19 cellular contexts compared by ENCODE assay signal in the genomic region with DNA sequence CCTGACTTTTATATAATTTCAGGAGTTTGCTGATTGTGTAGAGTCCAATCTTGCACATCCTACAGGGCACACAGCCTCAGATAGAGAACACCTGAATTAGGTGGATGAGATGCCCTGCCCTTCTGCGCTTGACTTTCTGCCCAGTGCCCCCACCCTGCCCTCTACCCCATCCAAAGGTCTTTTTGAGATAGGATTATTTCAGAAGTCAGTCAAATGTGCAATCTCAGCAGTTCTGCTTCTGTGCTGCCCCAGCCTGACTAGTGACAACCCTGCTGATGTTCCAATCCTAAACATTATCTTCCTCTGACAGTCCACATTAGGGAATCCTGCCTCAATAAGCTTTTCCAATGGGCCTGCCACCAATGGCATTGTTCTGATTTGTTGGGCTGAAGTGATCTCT.
DNase-seq lines count a peak whose midpoint lies in the region; ATAC-seq, FAIRE-seq and TF ChIP-seq lines count a peak whose summit lies in the region.
"Had no signal": no experiment of that assay in that cellular context is flagged by ENCODE, and none has a peak within 500 bp of the region (broad histone marks: within the 10 kb centered on the region; RNA-seq: fewer than 3 reads in every experiment).

No MANE protein-coding gene starts in this region.

- H3K9ac ChIP-seq in IMR-90 (ENCODE audit: low read depth, low read length) (no peak overlapping the region), K562 (ENCODE audit: insufficient read depth in 1 of 2, low read depth in 2 of 2, low read length in 2 of 2) (no peak overlapping the region), neuronal stem cell (ENCODE audit: low read depth, low read length, poor library complexity) (no peak overlapping the region)
- H3K9ac ChIP-seq: BLaER1 had no signal

- TF ChIP-seq CTCF in IMR-90 (conservative IDR thresholded peaks at IDR 0.05; ENCODE audit: low read depth, low read length) (no peak), K562 (IDR thresholded peaks at IDR 0.05 in 2 of 3, conservative IDR thresholded peaks at IDR 0.05 in 1 of 3; ENCODE audit: insufficient read depth in 2 of 3, low read depth in 1 of 3, low read length in 3 of 3) (no peak), mucosa of descending colon (IDR thresholded peaks at IDR 0.05) (no peak)

- H3K4me3 ChIP-seq in IMR-90 (ENCODE audit: insufficient read depth, low read depth, low read length) (no peak overlapping the region), K562 (no peak overlapping the region), neuronal stem cell (ENCODE audit: low read length in 2 of 2) (no peak overlapping the region), mucosa of descending colon (no peak overlapping the region)
- H3K4me3 ChIP-seq: BLaER1, GM23338 had no signal

- H3K9me3 ChIP-seq in IMR-90 (ENCODE audit: control insufficient read depth, insufficient read depth, low read length) (no peaks in the 10 kb centered on the region), K562 (replicated peaks; ENCODE audit: control insufficient read depth, insufficient read depth, low read depth, low read length) (no peaks in the 10 kb centered on the region), neuronal stem cell (replicated peaks in 1 of 2; ENCODE audit: control insufficient read depth in 2 of 2, insufficient read depth in 1 of 2, low read depth in 1 of 2, low read length in 2 of 2) (no peaks in the 10 kb centered on the region), mucosa of descending colon (no peaks in the 10 kb centered on the region)
- H3K9me3 ChIP-seq: BLaER1, Caco-2 had no signal

- FAIRE-seq in K562 (lab: Jason Lieb, UNC): no peak
- FAIRE-seq: G401.6, GM12892, GM19239 had no signal

- H4K20me1 ChIP-seq in IMR-90 (ENCODE audit: insufficient read depth, low read length) (no peaks in the 10 kb centered on the region), K562 (replicated peaks; ENCODE audit: control insufficient read depth, insufficient read depth, low read length) (no peaks in the 10 kb centered on the region)
- H4K20me1 ChIP-seq: BLaER1 had no signal

- H3K27me3 ChIP-seq in IMR-90 (ENCODE audit: control insufficient read depth, insufficient read depth, low read length) (no peaks in the 10 kb centered on the region), K562 (ENCODE audit: control insufficient read depth in 2 of 2, insufficient read depth in 2 of 2, low read length in 2 of 2) (peaks cover 0 to 8% of the 10 kb centered on the region in 2 experiments; a peak in 1 of 5 replicates), neuronal stem cell (ENCODE audit: control insufficient read depth in 3 of 3, insufficient read depth in 3 of 3, low read depth in 1 of 3, low read length in 3 of 3) (no peaks in the 10 kb centered on the region)
- H3K27me3 ChIP-seq: BLaER1 had no signal

- CTCF ChIA-PET in IMR-90 (lab: Yijun Ruan, JAX): interaction anchor here (0.6 kb wide), 1 partner anchor 433 kb away, joined by 5 read pairs; no protein-coding TSS in a partner anchor
- CTCF ChIA-PET in K562 (lab: Yijun Ruan, JAX; ENCODE audit: low intra/inter-chr PET ratio): no interaction called here

- H4K91ac ChIP-seq in IMR-90 (ENCODE audit: insufficient read depth, low read depth, low read length) (no peak overlapping the region), neuronal stem cell (ENCODE audit: low read depth, low read length, poor library complexity) (no peak overlapping the region)

- no peak for DNase-seq in IMR-90
- DNase-seq in K562 (ENCODE audit: extremely low read depth in 1 of 4, low spot score in 3 of 4): no peak
- DNase-seq in neuronal stem cell (ENCODE audit: low spot score): no peak
- no peak for DNase-seq in mucosa of descending colon
- no peak for DNase-seq in HuH-7 (ENCODE audit: low spot score)
- DNase-seq: Caco-2; CD4-positive, CD25-positive, alpha-beta regulatory T cell; CD8-positive, alpha-beta T cell; DMS153; DND-41; H9 had no signal

- POLR2A ChIA-PET in IMR-90 (lab: Charles Lee; ENCODE audit: unreplicated experiment): no interaction called here
- POLR2A ChIA-PET in K562 (lab: Yijun Ruan, JAX): no interaction called here

- in situ Hi-C loops in IMR-90 (cut with MboI; ENCODE audit: low sequenced_read_pairs) (no loop called here), K562 (cut with MboI) (no loop called here)

- H4K8ac ChIP-seq in IMR-90 (ENCODE audit: low read depth in 2 of 2, low read length in 2 of 2) (no peak overlapping the region), neuronal stem cell (ENCODE audit: low read depth, low read length) (no peak overlapping the region)

- no CpG with 5 or more reads among the region's 1 CpG for WGBS in IMR-90 (ENCODE audit: extremely low coverage in 2 of 2, insufficient read length in 1 of 2), 2 experiments
- WGBS in K562 (ENCODE audit: insufficient coverage, low coverage, missing lambda C conversion rate): 0% methylated on average over 1 of the region's 1 CpG
- no CpG with 5 or more reads among the region's 1 CpG for WGBS in neuronal stem cell (ENCODE audit: extremely low coverage in 2 of 2, insufficient read length in 2 of 2, insufficient replicate concordance in 1 of 2), 2 donors

- no peak overlapping the region for H2BK12ac ChIP-seq in neuronal stem cell (ENCODE audit: low read length)

- H2AK9ac ChIP-seq in IMR-90 (replicated peaks; ENCODE audit: low read depth, low read length, poor library complexity): no peak overlapping the region

- intact Hi-C loops in IMR-90 (cut with micrococcal nuclease) (no loop called here), K562 (cut with micrococcal nuclease) (no loop called here), mucosa of descending colon (cut with DNase I, micrococcal nuclease) (no loop called here)

- H3K56ac ChIP-seq in IMR-90 (ENCODE audit: extremely low read depth, insufficient read depth, low read length): no peak overlapping the region

- H3K79me1 ChIP-seq in IMR-90 (ENCODE audit: low read depth in 1 of 2, low read length in 2 of 2) (no peaks in the 10 kb centered on the region), neuronal stem cell (ENCODE audit: low read depth, low read length) (no peaks in the 10 kb centered on the region)

- no peak overlapping the region for H4K5ac ChIP-seq in IMR-90 (ENCODE audit: low read depth, low read length)

- no peak for TF ChIP-seq RAD21 in IMR-90 (IDR thresholded peaks at IDR 0.05; ENCODE audit: low read length)
- TF ChIP-seq RAD21 in K562 (CRISPR knock-in tag; conservative IDR thresholded peaks at IDR 0.05 in 1 of 2, IDR thresholded peaks at IDR 0.05 in 1 of 2): no peak

- H3K4me1 ChIP-seq in IMR-90 (ENCODE audit: control insufficient read depth, insufficient read depth, low read length) (no peaks in the 10 kb centered on the region), K562 (replicated peaks in 1 of 2; ENCODE audit: control insufficient read depth in 2 of 2, insufficient read depth in 2 of 2, low read length in 2 of 2) (no peaks in the 10 kb centered on the region), neuronal stem cell (ENCODE audit: control insufficient read depth in 2 of 2, insufficient read depth in 1 of 2, low read depth in 1 of 2, low read length in 2 of 2) (peaks cover 0 to 4% of the 10 kb centered on the region in 2 donors), mucosa of descending colon (ENCODE audit: low read depth) (no peaks in the 10 kb centered on the region)
- H3K4me1 ChIP-seq: BLaER1, Caco-2 had no signal

- no peaks in the 10 kb centered on the region for H3K79me2 ChIP-seq in K562 (ENCODE audit: control insufficient read depth, insufficient read depth, low read length)

- H3K18ac ChIP-seq in IMR-90 (ENCODE audit: low read depth, low read length) (no peak overlapping the region), neuronal stem cell (ENCODE audit: low read length) (no peak overlapping the region)

- no peak overlapping the region for H3K4me2 ChIP-seq in IMR-90 (ENCODE audit: low read depth, low read length)
- H3K4me2 ChIP-seq in K562 (ENCODE audit: insufficient read depth, low read length): no peak overlapping the region
- no peak overlapping the region for H3K4me2 ChIP-seq in neuronal stem cell (ENCODE audit: insufficient read depth, low read length, poor library complexity, severe bottlenecking)
- H3K4me2 ChIP-seq: BLaER1, GM23338 had no signal

- dilution Hi-C loops in IMR-90 (cut with HindIII; ENCODE audit: low sequenced_read_pairs, unreplicated experiment): no loop called here

- H3K14ac ChIP-seq in IMR-90 (replicated peaks; ENCODE audit: low read depth, low read length) (no peak overlapping the region), neuronal stem cell (ENCODE audit: low read length) (no peak overlapping the region)

- H2BK20ac ChIP-seq in IMR-90 (ENCODE audit: low read depth, low read length): no peak overlapping the region

- H3K23ac ChIP-seq in IMR-90 (ENCODE audit: low read depth, low read length) (no peak overlapping the region), neuronal stem cell (ENCODE audit: low read depth, low read length, poor library complexity) (no peak overlapping the region)

- no peak overlapping the region for H3K27ac ChIP-seq in IMR-90 (ENCODE audit: insufficient read depth, low read length)
- H3K27ac ChIP-seq in K562 (ENCODE audit: extremely low read depth, low read depth, low read length): no peak overlapping the region
- no peak overlapping the region for H3K27ac ChIP-seq in neuronal stem cell (replicated peaks; ENCODE audit: low read length)
- H3K27ac ChIP-seq: BLaER1, C4-2B had no signal

- no TSS peak for BruUV-seq in IMR-90 (replicated peaks; lab: Mats Ljungman, UMichigan)
- BruUV-seq in K562 (replicated peaks; lab: Mats Ljungman, UMichigan): no TSS peak

- H2BK5ac ChIP-seq in IMR-90 (ENCODE audit: low read depth, low read length, poor library complexity, severe bottlenecking) (no peak overlapping the region), neuronal stem cell (ENCODE audit: low read length) (no peak overlapping the region)

- ATAC-seq in IMR-90 (ENCODE audit: low read depth) (no peak), K562 (no peak), mucosa of descending colon (no peak), GM19023 (IDR thresholded peaks at IDR 0.05; ENCODE audit: unreplicated experiment) (no peak)
- ATAC-seq: CD8-positive, alpha-beta T cell; GM23338; HCT116 had no signal

- no peaks in the 10 kb centered on the region for H3K36me3 ChIP-seq in IMR-90 (ENCODE audit: control insufficient read depth, insufficient read depth, low read length)
- no peaks in the 10 kb centered on the region for H3K36me3 ChIP-seq in K562 (ENCODE audit: control insufficient read depth, insufficient read depth, low read length)
- no peaks in the 10 kb centered on the region for H3K36me3 ChIP-seq in neuronal stem cell (replicated peaks in 1 of 2; ENCODE audit: control insufficient read depth in 2 of 2, insufficient read depth in 2 of 2, low read length in 2 of 2)
- no peaks in the 10 kb centered on the region for H3K36me3 ChIP-seq in mucosa of descending colon (ENCODE audit: low read depth)
- H3K36me3 ChIP-seq: BLaER1 had no signal

- H3K9me1 ChIP-seq in IMR-90 (ENCODE audit: insufficient read depth, low read length): no peaks in the 10 kb centered on the region
- no peaks in the 10 kb centered on the region for H3K9me1 ChIP-seq in K562 (ENCODE audit: control insufficient read depth, insufficient read depth, low read length)

- no peak overlapping the region for H2AK5ac ChIP-seq in IMR-90 (ENCODE audit: low read depth, low read length)
- H2AK5ac ChIP-seq in neuronal stem cell (ENCODE audit: low read depth, low read length): no peak overlapping the region

- H2BK120ac ChIP-seq in IMR-90 (ENCODE audit: low read depth, low read length) (no peak overlapping the region), neuronal stem cell (ENCODE audit: low read depth, low read length) (peak overlapping the region; percentile 14)

- TF ChIP-seq POLR2A in IMR-90 (IDR thresholded peaks at IDR 0.05; ENCODE audit: low read depth, low read length) (no peak), K562 (conservative IDR thresholded peaks at IDR 0.05) (no peak)

- H3K4ac ChIP-seq in IMR-90 (ENCODE audit: low read depth, low read length): no peak overlapping the region
- no peak overlapping the region for H3K4ac ChIP-seq in neuronal stem cell (ENCODE audit: low read length)

- no peak overlapping the region for H2BK15ac ChIP-seq in IMR-90 (ENCODE audit: low read depth, low read length)
- no peak overlapping the region for H2BK15ac ChIP-seq in neuronal stem cell (ENCODE audit: low read length)

- H2AFZ ChIP-seq in IMR-90 (replicated peaks; ENCODE audit: low read length, poor library complexity) (no peak overlapping the region), K562 (ENCODE audit: low read depth, low read length) (no peak overlapping the region), neuronal stem cell (ENCODE audit: low read length) (no peak overlapping the region)
- H2AFZ ChIP-seq: GM23338 had no signal

- no peak for TF ChIP-seq EP300 in K562 (IDR thresholded peaks at IDR 0.05; ENCODE audit: low read length)
